18 cellular contexts compared by ENCODE assay signal in genomic region chr20:51013577-51014330, GRCh38. TPM values are rescaled to one million over a fixed set of nuclear protein-coding genes. Genes with fewer than 3 reads are reported as not detected.
DNase-seq lines count a peak whose midpoint lies in the region; ATAC-seq and TF ChIP-seq lines count a peak whose summit lies in the region.
"Had no signal": no experiment of that assay in that cellular context is flagged by ENCODE, and none has a peak within 500 bp of the region (broad histone marks: within the 10 kb centered on the region; RNA-seq: fewer than 3 reads in every experiment).

No MANE protein-coding gene starts in this region.

- no peak overlapping the region for H3K9ac ChIP-seq in endodermal cell (ENCODE audit: extremely low read depth, low read length, poor library complexity, severe bottlenecking)
- no peak overlapping the region for H3K9ac ChIP-seq in neural progenitor cell

- H3K4me2 ChIP-seq in neural progenitor cell = peak overlapping the region; percentile 0
- H3K4me2 ChIP-seq: PC-9 had no signal

- H3K4me3 Mint-ChIP-seq in endodermal cell = peak overlapping the region; percentile 5
- H3K4me3 Mint-ChIP-seq in neural progenitor cell = no peak overlapping the region
- H3K4me3 Mint-ChIP-seq: CD4-positive, CD25-positive, alpha-beta regulatory T cell had no signal

- H3K4me3 ChIP-seq in cardiac muscle cell = no peak overlapping the region
- no peak overlapping the region for H3K4me3 ChIP-seq in right atrium auricular region
- no peak overlapping the region for H3K4me3 ChIP-seq in endodermal cell (ENCODE audit: low read length)
- H3K4me3 ChIP-seq in neural progenitor cell = no peak overlapping the region
- no peak overlapping the region for H3K4me3 ChIP-seq in tibial artery
- H3K4me3 ChIP-seq: PC-9, SK-N-MC had no signal

- H3K36me3 ChIP-seq in cardiac muscle cell (no peaks in the 10 kb centered on the region), right atrium auricular region (no peaks in the 10 kb centered on the region), endodermal cell (ENCODE audit: control insufficient read depth, insufficient read depth, low read length) (peaks cover 77% of the 10 kb centered on the region), neural progenitor cell (no peaks in the 10 kb centered on the region), tibial artery (no peaks in the 10 kb centered on the region)

- H3K36me3 Mint-ChIP-seq in endodermal cell (ENCODE audit: low read depth) = peaks cover 70% of the 10 kb centered on the region
- H3K36me3 Mint-ChIP-seq in neural progenitor cell = peaks cover 4% of the 10 kb centered on the region
- H3K36me3 Mint-ChIP-seq: CD4-positive, CD25-positive, alpha-beta regulatory T cell had no signal

- H3K27ac ChIP-seq in cardiac muscle cell (peak overlapping the region; percentile 7), right atrium auricular region (no peak overlapping the region), endodermal cell (ENCODE audit: low read depth, low read length) (no peak overlapping the region), neural progenitor cell (peak overlapping the region; percentile 55), substantia nigra (ENCODE audit: low read depth, low read length, poor library complexity, severe bottlenecking) (no peak overlapping the region), tibial artery (no peak overlapping the region)
- H3K27ac ChIP-seq: PC-9, SK-N-MC had no signal

- H3K9me3 Mint-ChIP-seq in endodermal cell (no peaks in the 10 kb centered on the region), neural progenitor cell (no peaks in the 10 kb centered on the region)

- no peaks in the 10 kb centered on the region for H3K79me2 ChIP-seq in neural progenitor cell (ENCODE audit: low read depth)

- TF ChIP-seq CTCF in cardiac muscle cell (IDR thresholded peaks at IDR 0.05; ENCODE audit: low read depth, low read length) (no peak), right atrium auricular region (IDR thresholded peaks at IDR 0.05) (no peak), endodermal cell (conservative IDR thresholded peaks at IDR 0.05) (no peak), neural progenitor cell (IDR thresholded peaks at IDR 0.05) (no peak), tibial artery (IDR thresholded peaks at IDR 0.05) (no peak)

- no peak overlapping the region for H2AFZ ChIP-seq in neural progenitor cell (replicated peaks)
- H2AFZ ChIP-seq: PC-9 had no signal

- H3F3A ChIP-seq in neural progenitor cell (ENCODE audit: low read depth) = peaks cover 4% of the 10 kb centered on the region

- H3K4me1 Mint-ChIP-seq in endodermal cell = peaks cover 25% of the 10 kb centered on the region
- peaks cover 37% of the 10 kb centered on the region for H3K4me1 Mint-ChIP-seq in neural progenitor cell
- H3K4me1 Mint-ChIP-seq: CD4-positive, CD25-positive, alpha-beta regulatory T cell had no signal

- H3K27ac Mint-ChIP-seq in endodermal cell = peak overlapping the region; percentile 1
- H3K27ac Mint-ChIP-seq in neural progenitor cell = no peak overlapping the region
- H3K27ac Mint-ChIP-seq: CD4-positive, CD25-positive, alpha-beta regulatory T cell had no signal

- no peaks in the 10 kb centered on the region for H3K9me3 ChIP-seq in cardiac muscle cell (ENCODE audit: low read depth)
- H3K9me3 ChIP-seq in right atrium auricular region = no peaks in the 10 kb centered on the region
- no peaks in the 10 kb centered on the region for H3K9me3 ChIP-seq in endodermal cell (ENCODE audit: control insufficient read depth, low read length)
- H3K9me3 ChIP-seq in neural progenitor cell (ENCODE audit: low read depth) = no peaks in the 10 kb centered on the region
- H3K9me3 ChIP-seq in tibial artery = no peaks in the 10 kb centered on the region

- no peaks in the 10 kb centered on the region for H4K20me1 ChIP-seq in neural progenitor cell (ENCODE audit: low read depth)

- H3K27me3 Mint-ChIP-seq in endodermal cell (ENCODE audit: insufficient read depth) (no peaks in the 10 kb centered on the region), neural progenitor cell (ENCODE audit: insufficient read depth, low read depth) (peaks cover 6% of the 10 kb centered on the region)

- WGBS in endodermal cell (ENCODE audit: insufficient coverage in 1 of 2, insufficient read length in 1 of 2), 2 experiments = 79 to 80% methylated on average over 4 to 8 of the region's 8 CpGs

- ATAC-seq in HG03025 (IDR thresholded peaks at IDR 0.05; ENCODE audit: low FRiP score, unreplicated experiment) = no peak
- ATAC-seq in GM18511 (IDR thresholded peaks at IDR 0.05; ENCODE audit: unreplicated experiment) = no peak

- intact Hi-C loops in tibial artery (cut with DNase I; ENCODE audit: low total_unique reads) = no loop called here

- peaks cover 19% of the 10 kb centered on the region for H3K4me1 ChIP-seq in cardiac muscle cell (ENCODE audit: low read depth)
- H3K4me1 ChIP-seq in right atrium auricular region = no peaks in the 10 kb centered on the region
- peaks cover 10% of the 10 kb centered on the region for H3K4me1 ChIP-seq in endodermal cell (ENCODE audit: control insufficient read depth, insufficient read depth, low read length)
- peaks cover 20% of the 10 kb centered on the region for H3K4me1 ChIP-seq in neural progenitor cell
- no peaks in the 10 kb centered on the region for H3K4me1 ChIP-seq in tibial artery

- DNase-seq in cardiac muscle cell (ENCODE audit: low read depth in 1 of 2, low spot score in 1 of 2) (no peak), right atrium auricular region (ENCODE audit: low spot score) (no peak), endodermal cell (no peak), neural progenitor cell (ENCODE audit: low spot score) (no peak), substantia nigra (lab: John Stamatoyannopoulos, UW) (no peak), tibial artery (no peak)
- DNase-seq: CD4-positive, CD25-positive, alpha-beta regulatory T cell; DMS79; GDM1; H7; NCI-H1417 treated with DMSO at 0.1 percent for 48 hours; NCI-H2081; NCI-H2227 treated with DMSO at 0.1 percent for 48 hours; NCI-H524 treated with DMSO at 0.1 percent for 48 hours; PC-9 had no signal

- no peaks in the 10 kb centered on the region for H3K27me3 ChIP-seq in cardiac muscle cell
- H3K27me3 ChIP-seq in right atrium auricular region = no peaks in the 10 kb centered on the region
- no peaks in the 10 kb centered on the region for H3K27me3 ChIP-seq in endodermal cell (ENCODE audit: control insufficient read depth, insufficient read depth, low read length, poor library complexity, severe bottlenecking)
- no peaks in the 10 kb centered on the region for H3K27me3 ChIP-seq in neural progenitor cell
- peaks cover 0 to 30% of the 10 kb centered on the region in 2 donors for H3K27me3 ChIP-seq in tibial artery

RNA-seq across cellular contexts. Expression of gene KCNG1, which starts 9.2 kb away (rescaled TPM):
- 72.0 and 129 TPM in 2 replicates for total RNA-seq in cardiac muscle cell
- 34.1 and 60.1 TPM in 2 replicates for polyA plus RNA-seq in cardiac muscle cell
- 1 to 10 TPM in 1 of 2 donors, under 1 TPM in 1; 0.70 to 2.3 TPM for total RNA-seq in right atrium auricular region
- total RNA-seq in endodermal cell = 100 to 1,000 TPM; 106 to 126 TPM
- polyA plus RNA-seq in endodermal cell (2013, experiment 1 of 2) = 35.5 TPM
- polyA plus RNA-seq in endodermal cell (2013, experiment 2 of 2) = 35.6 TPM
- total RNA-seq in neural progenitor cell (ENCODE audit: low replicate concordance) = 2.2 and 11.4 TPM in 2 replicates
- total RNA-seq: CD4-positive, CD25-positive, alpha-beta regulatory T cell; PC-9 had no signal

RNA-seq across cellular contexts. Expression of gene MOCS3, which starts 55.1 kb away (rescaled TPM):
- total RNA-seq in cardiac muscle cell (9.4 and 9.6 TPM in 2 replicates), right atrium auricular region (1 to 10 TPM; 2.9 to 3.1 TPM), endodermal cell (1 to 10 TPM; 4.7 to 5.5 TPM), neural progenitor cell (ENCODE audit: low replicate concordance) (5.6 and 7.5 TPM in 2 replicates)
- polyA plus RNA-seq in cardiac muscle cell = 6.2 and 10.3 TPM in 2 replicates
- polyA plus RNA-seq in endodermal cell (2013, experiment 1 of 2) = 4.9 TPM
- 4.5 TPM for polyA plus RNA-seq in endodermal cell (2013, experiment 2 of 2)

RNA-seq across cellular contexts. Expression of gene DPM1, which starts 55.4 kb away (rescaled TPM):
- total RNA-seq in cardiac muscle cell = 65.2 and 76.2 TPM in 2 replicates
- 83.4 and 89.8 TPM in 2 replicates for polyA plus RNA-seq in cardiac muscle cell
- 10 to 100 TPM; 35.0 to 78.1 TPM for total RNA-seq in right atrium auricular region
- 10 to 100 TPM; 54.9 to 58.8 TPM for total RNA-seq in endodermal cell
- 68.9 TPM for polyA plus RNA-seq in endodermal cell (2013, experiment 1 of 2)
- 69.4 TPM for polyA plus RNA-seq in endodermal cell (2013, experiment 2 of 2)
- 76.7 and 173 TPM in 2 replicates for total RNA-seq in neural progenitor cell (ENCODE audit: low replicate concordance)

Comparison
In these comparisons a context has a peak if more than half of its experiments do, and no peak if none do; other contexts are left out.
1. H3K27ac ChIP-seq: peak in cardiac muscle cell (single experiment) and neural progenitor cell (single experiment); none in right atrium auricular region (0 of 2), endodermal cell (single experiment), substantia nigra (single experiment) and tibial artery (0 of 2).